9 cellular contexts compared by ENCODE assay signal in the genomic region with DNA sequence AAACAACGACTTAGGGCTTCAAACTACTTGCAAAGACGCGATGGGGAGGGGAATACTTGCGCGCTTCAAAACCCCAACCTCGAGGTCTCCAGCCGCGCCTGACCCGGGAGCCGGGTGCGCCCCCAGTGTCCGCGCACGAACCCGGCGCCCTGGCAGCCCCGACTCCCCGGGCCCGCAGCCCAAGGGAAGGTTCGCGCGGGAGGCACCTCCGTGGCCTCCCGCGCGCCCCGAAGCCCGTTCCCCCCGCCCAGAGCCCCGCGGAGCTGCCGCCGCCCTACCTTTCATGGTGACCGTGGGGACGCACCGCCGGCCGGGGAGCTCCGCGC. TPM values are rescaled to one million over a fixed set of nuclear protein-coding genes. Genes with fewer than 3 reads are reported as not detected.
A peak's percentile ranks its signal among the peaks of the same experiment; 100 is the strongest.
DNase-seq lines count a peak whose midpoint lies in the region; ATAC-seq and TF ChIP-seq lines count a peak whose summit lies in the region.
"Had no signal": no experiment of that assay in that cellular context is flagged by ENCODE, and none has a peak within 500 bp of the region (broad histone marks: within the 10 kb centered on the region; RNA-seq: fewer than 3 reads in every experiment).

No MANE protein-coding gene starts in this region.

- peaks cover 12 to 34% of the 10 kb centered on the region in 2 donors for H3K27me3 Mint-ChIP-seq in CD4-positive, alpha-beta memory T cell

- DNase-seq in left cardiac atrium: no peak
- peak in 1 of 2 donors; percentile 33 for DNase-seq in psoas muscle
- no peak for DNase-seq in CD4-positive, alpha-beta memory T cell
- DNase-seq in KG1 (lab: John Stamatoyannopoulos, UW): no peak
- no peak for DNase-seq in NCI-H526 treated with DMSO at 0.1 percent for 48 hours (lab: John Stamatoyannopoulos, UW)
- no peak for DNase-seq in ACHN
- DNase-seq: NCI-H1436 treated with DMSO at 0.1 percent for 48 hours had no signal

- peaks cover 0 to 14% (median 2%) of the 10 kb centered on the region in 4 donors for H3K4me1 Mint-ChIP-seq in CD4-positive, alpha-beta memory T cell

- peak overlapping the region; percentile 70 to 92 (median 80) for H3K9ac ChIP-seq in BLaER1 treated with 17β-estradiol and CSF1 and Interleukin-3, amounts not matched to agents 10 nM and 100 nM

- intact Hi-C loops in left cardiac atrium (cut with DNase I) (no loop called here), psoas muscle (cut with DNase I) (loop anchor here in 1 of 2 donors (10.0 kb wide), 1 partner anchor 55 kb away; no protein-coding TSS in a partner anchor)
- intact Hi-C loops in CD4-positive, alpha-beta memory T cell (cut with micrococcal nuclease): no loop called here

- POLR2A ChIA-PET in CD4-positive, alpha-beta memory T cell (lab: Charles Lee; ENCODE audit: partially characterized antibody): no interaction called here

- in situ Hi-C loops in ACHN (cut with HindIII; ENCODE audit: low pct_ligation_motif_present, low pct_unique_long_range_greater_than_20kb, low sequenced_read_pairs): no loop called here

- peak; percentile 44 to 46 for ATAC-seq in left cardiac atrium
- peak in 1 of 4 donors; percentile 50 for ATAC-seq in psoas muscle

- 0 out of 22 replicates have a peak, but pooled peaks cover 0 to 5% (median 0%) of the 10 kb centered on the region in 11 experiments for H3K9me3 ChIP-seq in BLaER1 treated with 17β-estradiol and CSF1 and Interleukin-3, amounts not matched to agents 10 nM and 100 nM (replicated peaks in 1 of 11)
- no peaks in the 10 kb centered on the region for H3K9me3 ChIP-seq in psoas muscle
- H3K9me3 ChIP-seq in CD4-positive, alpha-beta memory T cell (ENCODE audit: control insufficient read depth in 1 of 2, low read length in 2 of 2): no peaks in the 10 kb centered on the region

- no peak overlapping the region for H3K4me3 Mint-ChIP-seq in CD4-positive, alpha-beta memory T cell

- H3K4me2 ChIP-seq in BLaER1 treated with 17β-estradiol and CSF1 and Interleukin-3, amounts not matched to agents 10 nM and 100 nM: peak overlapping the region; percentile 88 to 98 (median 95)

- peaks cover 0 to 2% (median 0%) of the 10 kb centered on the region in 8 donors for H3K9me3 Mint-ChIP-seq in CD4-positive, alpha-beta memory T cell

- TF ChIP-seq CTCF in VCaP (conservative IDR thresholded peaks at IDR 0.05) (peak; percentile 44), psoas muscle (IDR thresholded peaks at IDR 0.05) (no peak)

- peaks cover 0 to 3% (median 0%) of the 10 kb centered on the region in 11 experiments; a peak in 2 of 22 replicates for H4K20me1 ChIP-seq in BLaER1 treated with 17β-estradiol and CSF1 and Interleukin-3, amounts not matched to agents 10 nM and 100 nM

- peak overlapping the region; percentile 44 to 81 (median 69) for H3K27ac ChIP-seq in BLaER1 treated with 17β-estradiol and CSF1 and Interleukin-3, amounts not matched to agents 10 nM and 100 nM
- peak overlapping the region; percentile 89 for H3K27ac ChIP-seq in VCaP
- no peak overlapping the region for H3K27ac ChIP-seq in psoas muscle
- H3K27ac ChIP-seq in CD4-positive, alpha-beta memory T cell (ENCODE audit: low read depth, low read length): no peak overlapping the region

- H3K4me3 ChIP-seq in BLaER1 treated with 17β-estradiol and CSF1 and Interleukin-3, amounts not matched to agents 10 nM and 100 nM: peak overlapping the region; percentile 65 to 83 (median 72)
- peak overlapping the region; percentile 58 for H3K4me3 ChIP-seq in psoas muscle
- no peak overlapping the region for H3K4me3 ChIP-seq in CD4-positive, alpha-beta memory T cell (ENCODE audit: low read length in 2 of 2)

- 0 to 2% (median 1%) methylated on average over 31 to 40 of the region's 40 CpGs for WGBS in psoas muscle, 3 donors

- H3K27me3 ChIP-seq in BLaER1 treated with 17β-estradiol and CSF1 and Interleukin-3, amounts not matched to agents 10 nM and 100 nM: peaks cover 14 to 39% (median 34%) of the 10 kb centered on the region in 11 experiments
- peaks cover 0 to 45% (median 10%) of the 10 kb centered on the region in 3 donors for H3K27me3 ChIP-seq in psoas muscle (ENCODE audit: insufficient read depth in 3 of 3, low read length in 2 of 3)
- H3K27me3 ChIP-seq in CD4-positive, alpha-beta memory T cell (ENCODE audit: insufficient read depth, low read length): peaks cover 13% of the 10 kb centered on the region

- no peaks in the 10 kb centered on the region for H3K36me3 ChIP-seq in BLaER1 treated with 17β-estradiol and CSF1 and Interleukin-3, amounts not matched to agents 10 nM and 100 nM
- H3K36me3 ChIP-seq in psoas muscle (ENCODE audit: insufficient read depth in 1 of 2, low read depth in 1 of 2): no peaks in the 10 kb centered on the region
- H3K36me3 ChIP-seq in CD4-positive, alpha-beta memory T cell (ENCODE audit: insufficient read depth, low read length): no peaks in the 10 kb centered on the region

- H3K36me3 Mint-ChIP-seq in CD4-positive, alpha-beta memory T cell: no peaks in the 10 kb centered on the region

- CTCF ChIA-PET in CD4-positive, alpha-beta memory T cell (lab: Charles Lee; ENCODE audit: partially characterized antibody): no interaction called here

- peaks cover 7 to 52% (median 16%) of the 10 kb centered on the region in 10 experiments for H3K4me1 ChIP-seq in BLaER1 treated with 17β-estradiol and CSF1 and Interleukin-3, amounts not matched to agents 10 nM and 100 nM
- no peaks in the 10 kb centered on the region for H3K4me1 ChIP-seq in psoas muscle
- no peaks in the 10 kb centered on the region for H3K4me1 ChIP-seq in CD4-positive, alpha-beta memory T cell (ENCODE audit: insufficient read depth, low read length)

- no peak overlapping the region for H3K27ac Mint-ChIP-seq in CD4-positive, alpha-beta memory T cell

RNA-seq across cellular contexts. Expression of gene COLEC12, which starts 0.3 kb away (rescaled TPM):
- total RNA-seq in left cardiac atrium: 10 to 100 TPM; 14.2 to 25.1 TPM
- total RNA-seq in psoas muscle: 1 to 10 TPM; 3.4 to 6.4 (median 4.2) TPM
- polyA plus RNA-seq in psoas muscle: 1 to 10 TPM in 2 of 3 donors, under 1 TPM in 1; 0.80 to 1.9 (median 1.2) TPM
- under 1 TPM; 0.17 to 0.28 TPM for total RNA-seq in CD4-positive, alpha-beta memory T cell
- not detected for polyA plus RNA-seq in CD4-positive, alpha-beta memory T cell

Comparison
In these comparisons a context has a peak if more than half of its experiments do, and no peak if none do; other contexts are left out.
1. H3K27ac ChIP-seq: peak in BLaER1 treated with 17β-estradiol and CSF1 and Interleukin-3, amounts not matched to agents 10 nM and 100 nM (11 of 11) and VCaP (single experiment); none in psoas muscle (single experiment) and CD4-positive, alpha-beta memory T cell (single experiment).
2. H3K4me3 ChIP-seq: peak in BLaER1 treated with 17β-estradiol and CSF1 and Interleukin-3, amounts not matched to agents 10 nM and 100 nM (10 of 10) and psoas muscle (single experiment); none in CD4-positive, alpha-beta memory T cell (0 of 2).